ENCODE assay signal across 20 cellular contexts in genomic region chr20:61627791-61628415, GRCh38.
DNase-seq lines count a peak whose midpoint lies in the region; ATAC-seq and TF ChIP-seq lines count a peak whose summit lies in the region.
"Had no signal": no experiment of that assay in that cellular context is flagged by ENCODE, and none has a peak within 500 bp of the region (broad histone marks: within the 10 kb centered on the region; RNA-seq: fewer than 3 reads in every experiment).

No MANE protein-coding gene starts in this region.

- H3K9me3 ChIP-seq in BLaER1 (no peaks in the 10 kb centered on the region), H9 (ENCODE audit: control insufficient read depth, low read depth, low read length) (no peaks in the 10 kb centered on the region), neural cell (ENCODE audit: low read length) (no peaks in the 10 kb centered on the region), WERI-Rb-1 (ENCODE audit: severe bottlenecking) (no peaks in the 10 kb centered on the region), colonic mucosa (no peaks in the 10 kb centered on the region)
- H3K9me3 ChIP-seq: A549 had no signal

- peak overlapping the region; percentile 88 for H3K4me2 ChIP-seq in BLaER1
- no peak overlapping the region for H3K4me2 ChIP-seq in H9 (ENCODE audit: insufficient read depth, insufficient read length, low read length)
- no peak overlapping the region for H3K4me2 ChIP-seq in neural cell (ENCODE audit: low read length)
- H3K4me2 ChIP-seq: A549 had no signal

- no peak overlapping the region for H4K8ac ChIP-seq in H9 (replicated peaks; ENCODE audit: insufficient read length, low read depth, low read length)

- TF ChIP-seq CTCF in H9 (conservative IDR thresholded peaks at IDR 0.05): no peak
- no peak for TF ChIP-seq CTCF in brain (conservative IDR thresholded peaks at IDR 0.05)
- no peak for TF ChIP-seq CTCF in neural cell (IDR thresholded peaks at IDR 0.05; ENCODE audit: poor library complexity, severe bottlenecking)
- TF ChIP-seq CTCF in WERI-Rb-1 (IDR thresholded peaks at IDR 0.05; ENCODE audit: low read depth, low read length): no peak
- TF ChIP-seq CTCF in colonic mucosa (IDR thresholded peaks at IDR 0.05): no peak

- no peak overlapping the region for H2BK12ac ChIP-seq in H9 (ENCODE audit: insufficient read length, low read depth, low read length)

- H4K91ac ChIP-seq in H9 (ENCODE audit: insufficient read length, low read depth, low read length): no peak overlapping the region

- H3K36me3 Mint-ChIP-seq in H9 (ENCODE audit: insufficient read depth in 1 of 3, low read depth in 3 of 3): no peaks in the 10 kb centered on the region; a peak in 1 of 7 replicates
- no peaks in the 10 kb centered on the region for H3K36me3 Mint-ChIP-seq in brain
- H3K36me3 Mint-ChIP-seq: CD14-positive monocyte; CD8-positive, alpha-beta memory T cell had no signal

- H3K27me3 ChIP-seq in BLaER1 (no peaks in the 10 kb centered on the region), H9 (ENCODE audit: insufficient read depth, low read length) (no peaks in the 10 kb centered on the region; the same call in 1 of the 2 replicates), neural cell (ENCODE audit: insufficient read depth, low read depth, low read length) (no peaks in the 10 kb centered on the region), WERI-Rb-1 (ENCODE audit: insufficient read depth, low read depth, severe bottlenecking) (peaks cover 92% of the 10 kb centered on the region), colonic mucosa (no peaks in the 10 kb centered on the region)

- H3K36me3 ChIP-seq in BLaER1: no peaks in the 10 kb centered on the region
- H3K36me3 ChIP-seq in neural cell (ENCODE audit: insufficient read depth, low read length): no peaks in the 10 kb centered on the region
- H3K36me3 ChIP-seq in WERI-Rb-1: no peaks in the 10 kb centered on the region
- no peaks in the 10 kb centered on the region for H3K36me3 ChIP-seq in colonic mucosa

- H3K56ac ChIP-seq in H9 (ENCODE audit: insufficient read length, low read depth, low read length): no peak overlapping the region

- DNase-seq in H9 (no peak), NCI-H1436 (lab: John Stamatoyannopoulos, UW) (no peak), WERI-Rb-1 (no peak), colonic mucosa (no peak)
- DNase-seq: 8988T; Calu3; CD4-positive, alpha-beta T cell; CD8-positive, alpha-beta memory T cell; DMS53; DMS79 treated with DMSO at 0.1 percent for 48 hours; GF-D8; GM23248; H7 had no signal

- H3K4me1 ChIP-seq in BLaER1: peaks cover 61% of the 10 kb centered on the region
- no peaks in the 10 kb centered on the region for H3K4me1 ChIP-seq in H9 (ENCODE audit: insufficient read depth, low read length)
- H3K4me1 ChIP-seq in colonic mucosa: no peaks in the 10 kb centered on the region
- H3K4me1 ChIP-seq: A549 had no signal

- H3K27me3 Mint-ChIP-seq in H9 (ENCODE audit: low read depth): peaks cover 46% of the 10 kb centered on the region
- H3K27me3 Mint-ChIP-seq in brain: peaks cover 6% of the 10 kb centered on the region
- H3K27me3 Mint-ChIP-seq: CD4-positive, alpha-beta T cell; CD8-positive, alpha-beta memory T cell had no signal

- H3K4me3 Mint-ChIP-seq in H9 (peak overlapping the region in 1 of 2 experiments; percentile 65; a peak in 1 of 5 replicates), brain (no peak overlapping the region)
- H3K4me3 Mint-ChIP-seq: CD14-positive monocyte; CD4-positive, alpha-beta T cell; CD8-positive, alpha-beta memory T cell had no signal

- no peaks in the 10 kb centered on the region for H3K23me2 ChIP-seq in H9 (ENCODE audit: insufficient read length, low read depth, low read length, poor library complexity, severe bottlenecking)

- TF ChIP-seq RAD21 in neural cell (conservative IDR thresholded peaks at IDR 0.05): no peak

- H2AFZ ChIP-seq in H9 (ENCODE audit: low read length) (no peak overlapping the region), neural cell (ENCODE audit: low read depth, low read length) (no peak overlapping the region)
- H2AFZ ChIP-seq: GM23248 had no signal

- intact Hi-C loops in colonic mucosa (cut with DNase I): no loop called here

- H3T11ph ChIP-seq in H9 (ENCODE audit: low read length): no peak overlapping the region

- WGBS in H9 (ENCODE audit: extremely low coverage, insufficient read length, low lambda C conversion rate): no CpG with 5 or more reads among the region's 27 CpGs

- H3K23ac ChIP-seq in H9 (ENCODE audit: insufficient read length, low read depth, low read length): no peak overlapping the region

- no peak overlapping the region for H3K4ac ChIP-seq in H9 (ENCODE audit: low read depth, low read length)

- H4K5ac ChIP-seq in H9 (ENCODE audit: insufficient read length, low read depth, low read length): no peak overlapping the region

- H3K79me1 ChIP-seq in H9 (ENCODE audit: insufficient read depth, low read depth, low read length, poor library complexity, severe bottlenecking): no peaks in the 10 kb centered on the region

- H3K27ac ChIP-seq in BLaER1 (0 out of 2 replicates have a peak overlapping the region, but pooled peaks have one; percentile 41), H9 (ENCODE audit: insufficient read length, low read depth, low read length) (no peak overlapping the region), neural cell (ENCODE audit: low read length) (no peak overlapping the region), WERI-Rb-1 (no peak overlapping the region), colonic mucosa (no peak overlapping the region)
- H3K27ac ChIP-seq: A549, GM23248 had no signal

- H3K27ac Mint-ChIP-seq in H9: peak overlapping the region in 2 of 3 experiments; percentile 43 to 59; a peak in 2 of 7 replicates
- peak overlapping the region; percentile 50 to 94 (median 69) for H3K27ac Mint-ChIP-seq in brain
- H3K27ac Mint-ChIP-seq: CD14-positive monocyte; CD4-positive, alpha-beta T cell; CD8-positive, alpha-beta memory T cell had no signal

- no peak overlapping the region for H2BK20ac ChIP-seq in H9 (ENCODE audit: low read depth, low read length, poor library complexity, severe bottlenecking)

- H3F3A ChIP-seq in neural cell (ENCODE audit: insufficient read depth, low read length, poor library complexity, severe bottlenecking): no peaks in the 10 kb centered on the region

- H2BK15ac ChIP-seq in H9 (ENCODE audit: low read depth, low read length): no peak overlapping the region

- H3K9ac ChIP-seq in BLaER1: no peak overlapping the region
- H3K9ac ChIP-seq in H9 (ENCODE audit: extremely low read depth, insufficient read length, low read length): no peak overlapping the region
- H3K9ac ChIP-seq in neural cell (ENCODE audit: low read length): peak overlapping the region; percentile 18
- H3K9ac ChIP-seq in colonic mucosa (ENCODE audit: low read depth in 2 of 2, low read length in 2 of 2): no peak overlapping the region
- H3K9ac ChIP-seq: GM23248 had no signal

- no peak overlapping the region for H2BK5ac ChIP-seq in H9 (ENCODE audit: insufficient read length, low read length)

- no peak overlapping the region for H2AK5ac ChIP-seq in H9 (ENCODE audit: insufficient read length, low read length)

- no peak overlapping the region for H3K18ac ChIP-seq in H9 (ENCODE audit: insufficient read length, low read depth, low read length)

- H3K14ac ChIP-seq in H9 (ENCODE audit: insufficient read depth, low read length): no peak overlapping the region; the same call in 1 of the 2 replicates

- H3K4me1 Mint-ChIP-seq in H9 (peaks cover 4 to 10% of the 10 kb centered on the region in 2 experiments; a peak in 3 of 4 replicates), brain (peaks cover 57% of the 10 kb centered on the region)
- H3K4me1 Mint-ChIP-seq: CD14-positive monocyte; CD8-positive, alpha-beta memory T cell had no signal

- H3K9me3 Mint-ChIP-seq in H9 (no peaks in the 10 kb centered on the region), brain (peaks cover 0 to 4% (median 0%) of the 10 kb centered on the region in 5 experiments)
- H3K9me3 Mint-ChIP-seq: CD4-positive, alpha-beta T cell; CD8-positive, alpha-beta memory T cell had no signal

- H2BK120ac ChIP-seq in H9 (ENCODE audit: low read depth, low read length, poor library complexity, severe bottlenecking): no peak overlapping the region

- no peaks in the 10 kb centered on the region for H3K9me2 ChIP-seq in neural cell (ENCODE audit: insufficient read depth, low read length)

- no peaks in the 10 kb centered on the region for H3K79me2 ChIP-seq in H9 (ENCODE audit: insufficient read depth, low read length)
- no peaks in the 10 kb centered on the region for H3K79me2 ChIP-seq in neural cell (replicated peaks; ENCODE audit: insufficient read depth, low read length)

- H3K4me3 ChIP-seq in BLaER1 (no peak overlapping the region), neural cell (ENCODE audit: low read length) (no peak overlapping the region), WERI-Rb-1 (ENCODE audit: low read depth, low read length) (no peak overlapping the region), colonic mucosa (no peak overlapping the region)
- H3K4me3 ChIP-seq: A549, GM23248 had no signal

- ATAC-seq in HG02642 (IDR thresholded peaks at IDR 0.05; ENCODE audit: poor library complexity, unreplicated experiment): no peak
- ATAC-seq: A549, HCT116 had no signal

- TF ChIP-seq EP300 in neural cell (conservative IDR thresholded peaks at IDR 0.05; ENCODE audit: poor library complexity, severe bottlenecking): no peak

- H4K20me1 ChIP-seq in BLaER1 (0 out of 2 replicates have a peak, but pooled peaks cover 6% of the 10 kb centered on the region), H9 (ENCODE audit: control insufficient read depth, insufficient read depth, insufficient read length) (no peaks in the 10 kb centered on the region), neural cell (ENCODE audit: insufficient read depth) (no peaks in the 10 kb centered on the region)

TF ChIP-seq in neural cell, 6 proteins besides CTCF, POLR2A, EP300 and RAD21 (continues in another document):
- TF ChIP-seq POLR2AphosphoS5 (IDR thresholded peaks at IDR 0.05) (no peak), EZH2 (IDR thresholded peaks at IDR 0.05; ENCODE audit: borderline replicate concordance, insufficient read depth, low read length, poor library complexity, severe bottlenecking) (no peak), MXI1 (conservative IDR thresholded peaks at IDR 0.05; ENCODE audit: poor library complexity, severe bottlenecking) (no peak), TAF1 (IDR thresholded peaks at IDR 0.05; ENCODE audit: low read depth) (no peak)
